Comparison of ENCODE assay signal across 10 cellular contexts in the genomic region with DNA sequence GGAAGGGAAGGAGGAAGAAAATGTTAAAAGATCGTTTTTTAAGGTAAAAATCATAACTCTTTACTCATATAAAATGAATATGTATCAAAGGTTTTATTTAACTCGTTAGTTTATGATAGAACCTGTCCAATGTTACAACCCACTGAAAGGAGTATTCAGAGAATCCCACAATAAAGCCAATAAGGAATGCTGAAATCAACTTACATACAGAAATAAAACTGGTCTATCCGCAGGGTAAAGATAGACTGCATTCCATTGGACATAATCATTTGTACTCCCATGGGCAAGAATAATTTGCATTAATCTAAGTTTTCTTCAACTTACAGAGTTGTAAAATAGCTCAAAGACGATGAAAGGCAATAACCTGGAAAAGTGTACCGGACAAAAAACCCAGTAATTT. TPM values are rescaled to one million over a fixed set of nuclear protein-coding genes. Genes with fewer than 3 reads are reported as not detected.
DNase-seq lines count a peak whose midpoint lies in the region; ATAC-seq and TF ChIP-seq lines count a peak whose summit lies in the region.
"Had no signal": no experiment of that assay in that cellular context is flagged by ENCODE, and none has a peak within 500 bp of the region (broad histone marks: within the 10 kb centered on the region; RNA-seq: fewer than 3 reads in every experiment).

No MANE protein-coding gene starts in this region.

- peaks cover 17% of the 10 kb centered on the region for H3K27me3 Mint-ChIP-seq in activated T-cell treated with anti-CD3 and anti-CD28 coated beads, Interleukin-2, amount 50 U/mL, for 72 hours (ENCODE audit: low read depth)

- TF ChIP-seq CTCF in epithelial cell of proximal tubule (conservative IDR thresholded peaks at IDR 0.05; ENCODE audit: low read depth, low read length) = no peak

- H3K27me3 ChIP-seq in SJSA1 (replicated peaks) (no peaks in the 10 kb centered on the region), skeletal muscle satellite cell (ENCODE audit: control insufficient read depth, insufficient read depth, low read length) (peaks cover 19% of the 10 kb centered on the region), SJCRH30 (no peaks in the 10 kb centered on the region)

- H3K9ac ChIP-seq in skeletal muscle satellite cell (ENCODE audit: low read depth, low read length) = no peak overlapping the region

- peaks cover 4 to 6% of the 10 kb centered on the region in 2 donors for H3K9me3 Mint-ChIP-seq in activated T-cell treated with anti-CD3 and anti-CD28 coated beads, Interleukin-2, amount 50 U/mL, for 72 hours

- H3K27ac ChIP-seq in SJSA1 = peak overlapping the region; percentile 19
- H3K27ac ChIP-seq in SJCRH30 = no peak overlapping the region; the same call in 1 of the 2 replicates

- H3K4me3 Mint-ChIP-seq in activated T-cell treated with anti-CD3 and anti-CD28 coated beads, Interleukin-2, amount 50 U/mL, for 72 hours = peak overlapping the region; percentile 89 to 90

- peaks cover 23% of the 10 kb centered on the region for H3K4me1 Mint-ChIP-seq in activated T-cell treated with anti-CD3 and anti-CD28 coated beads, Interleukin-2, amount 50 U/mL, for 72 hours (ENCODE audit: low read depth)

- peaks cover 28% of the 10 kb centered on the region for H3K4me1 ChIP-seq in SJSA1 (replicated peaks)
- peaks cover 23% of the 10 kb centered on the region for H3K4me1 ChIP-seq in skeletal muscle satellite cell (ENCODE audit: control insufficient read depth, insufficient read depth, low read length)
- H3K4me1 ChIP-seq in SJCRH30 = peaks cover 13% of the 10 kb centered on the region

- ATAC-seq in activated T-cell treated with anti-CD3 and anti-CD28 coated beads, Interleukin-2, amount 50 U/mL, for 72 hours (replicated peaks in 1 of 2) = no peak
- ATAC-seq in HG02852 (IDR thresholded peaks at IDR 0.05; ENCODE audit: unreplicated experiment) = no peak
- no peak for ATAC-seq in GM18870 (IDR thresholded peaks at IDR 0.05; ENCODE audit: unreplicated experiment)
- ATAC-seq: stimulated activated memory B cell treated with anti-CD40 and anti-IgM and Interleukin-4, amounts not matched to agents 10 μg/mL and 1 μg/mL and 100 μg/mL, for 72 hours had no signal

- no peaks in the 10 kb centered on the region for H3K36me3 ChIP-seq in SJSA1
- H3K36me3 ChIP-seq in skeletal muscle satellite cell (ENCODE audit: insufficient read depth, low read length) = no peaks in the 10 kb centered on the region
- no peaks in the 10 kb centered on the region for H3K36me3 ChIP-seq in SJCRH30

- peak overlapping the region; percentile 77 for H3K27ac Mint-ChIP-seq in activated T-cell treated with anti-CD3 and anti-CD28 coated beads, Interleukin-2, amount 50 U/mL, for 72 hours
- H3K27ac Mint-ChIP-seq: stimulated activated memory B cell treated with anti-CD40 and anti-IgM and Interleukin-4, amounts not matched to agents 10 μg/mL and 1 μg/mL and 100 μg/mL, for 72 hours had no signal

- H3K9me3 ChIP-seq in SJSA1 (replicated peaks) = no peaks in the 10 kb centered on the region; the same call in 1 of the 2 replicates
- H3K9me3 ChIP-seq in skeletal muscle satellite cell (replicated peaks; ENCODE audit: low read length) = no peaks in the 10 kb centered on the region
- peaks cover 14% of the 10 kb centered on the region for H3K9me3 ChIP-seq in SJCRH30 (replicated peaks)

- DNase-seq in activated T-cell treated with anti-CD3 and anti-CD28 coated beads, Interleukin-2, amount 50 U/mL, for 72 hours = no peak
- DNase-seq in activated T-cell treated with anti-CD3 and anti-CD28 coated beads, Interleukin-2, amount 50 U/mL, for 1 hour = no peak
- peak in 1 of 2 experiments; percentile 26 for DNase-seq in SJSA1 (ENCODE audit: low read depth in 1 of 2, low spot score in 2 of 2)
- DNase-seq in epithelial cell of proximal tubule (ENCODE audit: low read depth) = peak; percentile 45
- no peak for DNase-seq in SJCRH30
- DNase-seq: effector CD8-positive, alpha-beta T cell had no signal

- H3K4me2 ChIP-seq in skeletal muscle satellite cell (ENCODE audit: low read length) = peak overlapping the region; percentile 66

- H3K4me3 ChIP-seq in SJSA1 (no peak overlapping the region), epithelial cell of proximal tubule (ENCODE audit: low read depth, low read length) (no peak overlapping the region), skeletal muscle satellite cell (ENCODE audit: low read length) (no peak overlapping the region), SJCRH30 (no peak overlapping the region)

- H3K36me3 Mint-ChIP-seq in activated T-cell treated with anti-CD3 and anti-CD28 coated beads, Interleukin-2, amount 50 U/mL, for 72 hours (ENCODE audit: insufficient read depth in 2 of 2) = peaks cover 5% of the 10 kb centered on the region in 2 donors
- H3K36me3 Mint-ChIP-seq: stimulated activated memory B cell treated with anti-CD40 and anti-IgM and Interleukin-4, amounts not matched to agents 10 μg/mL and 1 μg/mL and 100 μg/mL, for 72 hours had no signal

RNA-seq across cellular contexts. Expression of a gene that starts 17.9 kb away (rescaled TPM):
- total RNA-seq in activated T-cell treated with anti-CD3 and anti-CD28 coated beads, Interleukin-2, amount 50 U/mL, for 72 hours = not detected
- total RNA-seq in SJSA1 (2014; rRNA removed; shearing (Covaris generic)) = not detected in 2 replicates
- total RNA-seq in epithelial cell of proximal tubule = 2.3 and 7.0 TPM in 2 replicates
- total RNA-seq in skeletal muscle satellite cell (2012; rRNA removed) = 0.51 and 1.3 TPM in 2 replicates
- total RNA-seq in SJCRH30 (2014; rRNA removed; shearing (Covaris generic)) = 0.84 and 0.87 TPM in 2 replicates

RNA-seq across cellular contexts. Expression of a gene that starts 42.7 kb away (rescaled TPM):
- total RNA-seq in activated T-cell treated with anti-CD3 and anti-CD28 coated beads, Interleukin-2, amount 50 U/mL, for 72 hours = not detected
- total RNA-seq in SJSA1 (2014; rRNA removed; shearing (Covaris generic)) = not detected in 2 replicates
- total RNA-seq in epithelial cell of proximal tubule = 0.63 and 1.2 TPM in 2 replicates
- total RNA-seq in skeletal muscle satellite cell (2012; rRNA removed) = 0.25 TPM in 1 of 2 replicates, not detected in the other
- 0.16 and 0.25 TPM in 2 replicates for total RNA-seq in SJCRH30 (2014; rRNA removed; shearing (Covaris generic))
